Comparison of ENCODE assay signal across 24 cellular contexts in the genomic region with DNA sequence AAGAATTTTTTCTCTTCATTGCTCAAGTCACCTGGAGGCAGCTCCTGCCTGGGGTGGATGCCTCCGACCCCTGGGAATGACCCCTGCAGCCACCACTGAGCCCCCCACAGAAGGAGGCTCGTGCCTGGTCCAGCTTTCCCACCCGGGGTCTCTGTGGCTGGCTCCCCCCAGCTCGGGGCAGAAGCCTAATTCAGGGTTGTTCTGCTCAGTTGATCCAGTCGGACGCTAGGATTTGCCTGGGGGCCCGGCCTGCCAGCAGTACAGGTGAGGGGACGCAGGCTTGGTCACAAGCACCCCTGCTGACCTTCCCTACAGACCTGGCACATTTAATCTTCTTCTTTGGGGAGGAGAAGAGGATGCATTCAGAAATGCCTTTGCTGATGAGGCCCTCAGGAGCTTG.
"Had no signal": no experiment of that assay in that cellular context is flagged by ENCODE, and none has a peak within 500 bp of the region (broad histone marks: within the 10 kb centered on the region; RNA-seq: fewer than 3 reads in every experiment).

No MANE protein-coding gene starts in this region.

- H3K9me3 Mint-ChIP-seq: activated CD8-positive, alpha-beta T cell treated with anti-CD3 and anti-CD28 coated beads for 36 hours; activated T-helper 2 cell treated with anti-CD3 and anti-CD28 coated beads, Interferon-gamma antibody, Interleukin-2, Interleukin-4, amounts not matched to agents 10 μg/mL and 5 μg/mL and 100 μg/mL, durations not matched to agents 14 hours and 24 hours and 36 hours; T-cell had no signal

- H3K9me3 ChIP-seq: MG63 had no signal

- H3K4me3 ChIP-seq: MG63 had no signal

- H3K27me3 ChIP-seq: brain microvascular endothelial cell had no signal

- H3K27ac ChIP-seq: brain microvascular endothelial cell, KMS-11, SK-N-MC had no signal

- H3K36me3 ChIP-seq: brain microvascular endothelial cell, MG63 had no signal

- ATAC-seq: activated CD4-positive, CD25-positive, alpha-beta regulatory T cell treated with anti-CD3 and anti-CD28 coated beads, Interleukin-2, amount 50 U/mL, for 24 hours; activated CD8-positive, alpha-beta T cell treated with anti-CD3 and anti-CD28 coated beads for 36 hours; activated T-cell treated with anti-CD3 and anti-CD28 coated beads, Interleukin-2, amount 50 U/mL, for 72 hours; T-cell had no signal

- H3K4me3 Mint-ChIP-seq: activated CD8-positive, alpha-beta T cell treated with anti-CD3 and anti-CD28 coated beads for 36 hours; activated T-cell treated with anti-CD3 and anti-CD28 coated beads, Interleukin-2, amount 50 U/mL, for 72 hours; T-cell had no signal

- H3K36me3 Mint-ChIP-seq: T-cell had no signal

- FAIRE-seq: RCC 7860 had no signal

- DNase-seq: activated CD4-positive, alpha-beta T cell treated with anti-CD3 and anti-CD28 coated beads for 4 hours; activated CD8-positive, alpha-beta memory T cell treated with anti-CD3 and anti-CD28 coated beads, Interleukin-2, amount 50 U/mL, for 4 hours; activated CD8-positive, alpha-beta T cell treated with anti-CD3 and anti-CD28 coated beads for 36 hours; activated gamma-delta T cell treated with Interleukin-2 at 50 U/mL for 16 hours; activated naive CD4-positive, alpha-beta T cell treated with anti-CD3 and anti-CD28 coated beads, Interleukin-2, amount 50 U/mL, for 16 hours; activated T-cell treated with anti-CD3 and anti-CD28 coated beads, Interleukin-2, amount 50 U/mL, for 72 hours; aorta; brain microvascular endothelial cell; MG63; MV-4-11; NCI-H1694; NCI-H2029; NCI-H510A; NCI-H526 treated with DMSO at 0.1 percent for 48 hours; NCI-H82; NK-92 treated with Interleukin-12 subunit alpha and Interleukin-12 subunit beta, amount 100 ng/mL, for 24 hours; OCI-M1; T-cell; T-helper 2 cell had no signal

- H3K27ac Mint-ChIP-seq: activated CD8-positive, alpha-beta T cell treated with anti-CD3 and anti-CD28 coated beads for 36 hours; activated T-cell treated with anti-CD3 and anti-CD28 coated beads, Interleukin-2, amount 50 U/mL, for 72 hours; activated T-helper 2 cell treated with anti-CD3 and anti-CD28 coated beads, Interferon-gamma antibody, Interleukin-2, Interleukin-4, amounts not matched to agents 10 μg/mL and 5 μg/mL and 100 μg/mL, durations not matched to agents 14 hours and 24 hours and 36 hours; T-cell had no signal

- H3K9ac ChIP-seq: KMS-11 had no signal

- H3K4me2 ChIP-seq: KMS-11 had no signal
